ENCODE assay signal across 8 cellular contexts in genomic region chr2:208013285-208013920, GRCh38. TPM values are rescaled to one million over a fixed set of nuclear protein-coding genes. Genes with fewer than 3 reads are reported as not detected.
DNase-seq lines count a peak whose midpoint lies in the region; ATAC-seq, FAIRE-seq and TF ChIP-seq lines count a peak whose summit lies in the region.
"Not testable (repeated sequence)": the region's sequence is repeated elsewhere in the genome, so short reads cannot be mapped to it uniquely, and the experiment has no call there.

No MANE protein-coding gene starts in this region.

- not testable (repeated sequence) for H3K79me2 ChIP-seq in astrocyte (ENCODE audit: insufficient read depth, low read length)
- peaks cover 26% of the 10 kb centered on the region for H3K79me2 ChIP-seq in hepatocyte

- H3K27ac Mint-ChIP-seq in astrocyte (ENCODE audit: unreplicated experiment) = peak overlapping the region; percentile 84

- H3K4me1 ChIP-seq in A549 = peaks cover 46% of the 10 kb centered on the region
- not testable (repeated sequence) for H3K4me1 ChIP-seq in astrocyte (ENCODE audit: insufficient read depth, low read length)
- peaks cover 24% of the 10 kb centered on the region for H3K4me1 ChIP-seq in hepatocyte (ENCODE audit: insufficient read depth)

- POLR2A ChIA-PET in A549 (lab: Yijun Ruan, JAX) = interaction anchor here (0.6 to 1.7 kb wide), 2 partner anchors 12 to 19 kb away, joined by 3 to 7 read pairs; partner anchors contain the start of gene PLEKHM3

- WGBS in A549 (ENCODE audit: missing lambda C conversion rate) = 85% methylated on average over 8 of the region's 8 CpGs
- 92% methylated on average over 8 of the region's 8 CpGs for WGBS in hepatocyte (ENCODE audit: low lambda C conversion rate, missing lambda C conversion rate)

- TF ChIP-seq RAD21 in A549 (conservative IDR thresholded peaks at IDR 0.05 in 1 of 2, IDR thresholded peaks at IDR 0.05 in 1 of 2) = not testable (repeated sequence)

- not testable (repeated sequence) for TF ChIP-seq EP300 in A549 (IDR thresholded peaks at IDR 0.05)

- peak overlapping the region; percentile 73 for H3K4me2 ChIP-seq in A549
- not testable (repeated sequence) for H3K4me2 ChIP-seq in astrocyte (ENCODE audit: low read length); hepatocyte

- not testable (repeated sequence) for H3K36me3 Mint-ChIP-seq in astrocyte (ENCODE audit: low read depth, unreplicated experiment)

- H3K4me3 ChIP-seq in A549; astrocyte (ENCODE audit: insufficient read depth, low read depth, low read length); hepatocyte: not testable (repeated sequence)

- not testable (repeated sequence) for H3K4me1 Mint-ChIP-seq in astrocyte (ENCODE audit: low read depth, unreplicated experiment)

- CTCF ChIA-PET in A549 (lab: Yijun Ruan, JAX) = interaction anchor here (0.6 to 2.1 kb wide), 2 partner anchors 13 to 92 kb away, joined by 3 to 8 read pairs; partner anchors contain the start of gene PLEKHM3

- peak in 1 of 2 experiments; percentile 73 for DNase-seq in A549 (ENCODE audit: low read depth in 1 of 2, low spot score in 1 of 2)
- DNase-seq in EH (ENCODE audit: low read depth) = peak; percentile 86
- peak; percentile 87 for DNase-seq in M059J (ENCODE audit: low read depth)
- peak; percentile 65 for DNase-seq in astrocyte (ENCODE audit: low read depth)
- not testable (repeated sequence) for DNase-seq in epithelial cell of prostate (ENCODE audit: low read depth, low spot score)
- DNase-seq in hepatocyte (ENCODE audit: low spot score) = peak; percentile 11
- DNase-seq in renal cortical epithelial cell (ENCODE audit: low read depth) = peak; percentile 78

- not testable (repeated sequence) for H3K27me3 Mint-ChIP-seq in astrocyte (ENCODE audit: low read depth, unreplicated experiment)

- ATAC-seq in A549 = peak; percentile 76 to 82

- not testable (repeated sequence) for H2AFZ ChIP-seq in astrocyte (ENCODE audit: low read depth, low read length); hepatocyte

- H3K27ac ChIP-seq in A549 (peak overlapping the region; percentile 62 to 69; a peak in 5 of 6 replicates), VCaP (peak overlapping the region; percentile 73), epithelial cell of prostate (peak overlapping the region; percentile 45), hepatocyte (peak overlapping the region; percentile 38)
- H3K27ac ChIP-seq in astrocyte (ENCODE audit: low read depth, low read length) = not testable (repeated sequence)

- H3K4me3 Mint-ChIP-seq in astrocyte (ENCODE audit: unreplicated experiment) = not testable (repeated sequence)

- TF ChIP-seq CTCF in A549 (IDR thresholded peaks at IDR 0.05); VCaP (conservative IDR thresholded peaks at IDR 0.05); astrocyte (IDR thresholded peaks at IDR 0.05; ENCODE audit: insufficient read depth, low read depth, low read length); hepatocyte (IDR thresholded peaks at IDR 0.05; ENCODE audit: poor library complexity): not testable (repeated sequence)

- TF ChIP-seq POLR2A in A549 (IDR thresholded peaks at IDR 0.05; ENCODE audit: low read length) = not testable (repeated sequence)

- FAIRE-seq in A549 (lab: Jason Lieb, UNC); astrocyte (lab: Jason Lieb, UNC): not testable (repeated sequence)

- H3K9me3 ChIP-seq in A549; astrocyte (ENCODE audit: insufficient read depth, low read depth, low read length); hepatocyte (ENCODE audit: low read depth): not testable (repeated sequence)

- H3K9ac ChIP-seq in astrocyte (ENCODE audit: low read length) = not testable (repeated sequence)

- H3K27me3 ChIP-seq in astrocyte (ENCODE audit: insufficient read depth, low read length); hepatocyte: not testable (repeated sequence)

- H3K36me3 ChIP-seq in astrocyte (ENCODE audit: insufficient read depth, low read length); hepatocyte (replicated peaks; ENCODE audit: insufficient read depth, low read depth): not testable (repeated sequence)

- not testable (repeated sequence) for H3K9me3 Mint-ChIP-seq in astrocyte (ENCODE audit: unreplicated experiment)

- not testable (repeated sequence) for H3K9me2 ChIP-seq in hepatocyte (replicated peaks; ENCODE audit: insufficient read depth)

- H4K20me1 ChIP-seq in astrocyte (ENCODE audit: insufficient read depth, low read length); hepatocyte (ENCODE audit: insufficient read depth, poor library complexity, severe bottlenecking): not testable (repeated sequence)

RNA-seq across cellular contexts. Expression of gene PLEKHM3, which starts 11.9 kb away (rescaled TPM):
- 6.5 and 7.0 TPM in 2 replicates for polyA plus RNA-seq in A549 (2011; rRNA removed)
- polyA plus RNA-seq in A549 (2012; cell fraction: cytosol; rRNA removed) = 1.7 and 2.3 TPM in 2 replicates
- 1.5 TPM in 2 replicates for polyA plus RNA-seq in A549 (2012; cell fraction: nucleus; rRNA removed)
- polyA plus RNA-seq in A549 (2017; fragmentation: RNase III; extraction: RNeasy Plus Mini Kit Qiagen cat#74134 plus additional on column Dnase treatment) = 2.4 to 2.9 TPM (median 2.7 TPM) in 3 replicates
- polyA minus RNA-seq in A549 (2011; rRNA and poly(A)+ RNA removed) = 21.9 and 23.6 TPM in 2 replicates
- total RNA-seq in M059J (2014; rRNA removed; shearing (Covaris generic)) = 3.1 and 5.3 TPM in 2 replicates
- 7.9 and 9.1 TPM in 2 replicates for total RNA-seq in astrocyte
- total RNA-seq in hepatocyte = 11.1 and 14.3 TPM in 2 replicates
- polyA plus RNA-seq in hepatocyte = 4.2 and 7.2 TPM in 2 replicates
- total RNA-seq in renal cortical epithelial cell = 10.8 and 14.8 TPM in 2 replicates
